Comparison of ENCODE assay signal across 18 cellular contexts in genomic region chr13:73596382-73596781, GRCh38.
"Had no signal": no experiment of that assay in that cellular context is flagged by ENCODE, and none has a peak within 500 bp of the region (broad histone marks: within the 10 kb centered on the region; RNA-seq: fewer than 3 reads in every experiment).

No MANE protein-coding gene starts in this region.

- H3K4me1 Mint-ChIP-seq: nephron progenitor cell; stimulated activated naive B cell treated with anti-CD40 and anti-IgM and Interleukin-4, amounts not matched to agents 10 μg/mL and 1 μg/mL and 100 μg/mL, for 72 hours had no signal

- H3K9me3 Mint-ChIP-seq: nephron progenitor cell had no signal

- H3K27ac ChIP-seq: adrenal gland, breast epithelium, gastrocnemius medialis, lower lobe of right lung, sigmoid colon, thoracic aorta, upper lobe of left lung had no signal

- ATAC-seq: gastrocnemius medialis; lower lobe of right lung; stimulated activated naive B cell treated with anti-CD40 and anti-IgM and Interleukin-4, amounts not matched to agents 10 μg/mL and 1 μg/mL and 100 μg/mL, for 72 hours had no signal

- H3K4me1 ChIP-seq: adrenal gland, breast epithelium, gastrocnemius medialis, lower lobe of right lung, sigmoid colon, upper lobe of left lung had no signal

- H3K27ac Mint-ChIP-seq: activated T-helper 1 cell treated with anti-CD3 and anti-CD28 coated beads, Interleukin-12 subunit alpha, Interleukin-12 subunit beta, Interleukin-2, Interleukin-4 antibody, amounts not matched to agents 30 ng/mL and 10 ng/mL and 1 ng/mL, durations not matched to agents 14 hours and 24 hours and 36 hours; nephron progenitor cell; stimulated activated naive B cell treated with anti-CD40 and anti-IgM and Interleukin-4, amounts not matched to agents 10 μg/mL and 1 μg/mL and 100 μg/mL, for 72 hours had no signal

- H3K9me3 ChIP-seq: breast epithelium, gastrocnemius medialis, lower lobe of right lung, sigmoid colon, thoracic aorta, upper lobe of left lung had no signal

- H3K36me3 Mint-ChIP-seq: stimulated activated naive B cell treated with anti-CD40 and anti-IgM and Interleukin-4, amounts not matched to agents 10 μg/mL and 1 μg/mL and 100 μg/mL, for 72 hours had no signal

- DNase-seq: activated CD4-positive, alpha-beta T cell treated with anti-CD3 and anti-CD28 coated beads for 4 hours; activated CD8-positive, alpha-beta memory T cell treated with anti-CD3 and anti-CD28 coated beads, Interleukin-2, amount 50 U/mL, for 4 hours; activated naive CD4-positive, alpha-beta T cell; adrenal gland; cortex of kidney; gastrocnemius medialis; head of caudate nucleus; lower lobe of right lung; nephron progenitor cell; nucleus accumbens; posterior cingulate gyrus; sigmoid colon; stimulated activated CD4-positive, alpha-beta T cell treated with anti-CD3 and anti-CD28 coated beads, Interleukin-4, amount 100 ng/mL, for 4 hours; stimulated activated naive B cell treated with anti-CD40 and anti-IgM and Interleukin-4, amounts not matched to agents 10 μg/mL and 1 μg/mL and 100 μg/mL, for 72 hours; upper lobe of left lung had no signal

- H3K4me3 Mint-ChIP-seq: activated T-helper 1 cell treated with anti-CD3 and anti-CD28 coated beads, Interleukin-12 subunit alpha, Interleukin-12 subunit beta, Interleukin-2, Interleukin-4 antibody, amounts not matched to agents 30 ng/mL and 10 ng/mL and 1 ng/mL, durations not matched to agents 14 hours and 24 hours and 36 hours; nephron progenitor cell; stimulated activated naive B cell treated with anti-CD40 and anti-IgM and Interleukin-4, amounts not matched to agents 10 μg/mL and 1 μg/mL and 100 μg/mL, for 72 hours had no signal

- H3K27me3 ChIP-seq: adrenal gland, breast epithelium, gastrocnemius medialis, sigmoid colon, upper lobe of left lung had no signal

- H3K36me3 ChIP-seq: adrenal gland, breast epithelium, gastrocnemius medialis, lower lobe of right lung, sigmoid colon, thoracic aorta, upper lobe of left lung had no signal

- H3K4me3 ChIP-seq: adrenal gland, breast epithelium, gastrocnemius medialis, lower lobe of right lung, sigmoid colon, thoracic aorta, upper lobe of left lung had no signal
